16 cellular contexts compared by ENCODE assay signal in genomic region chr14:72741836-72742681, GRCh38.
A peak's percentile ranks its signal among the peaks of the same experiment; 100 is the strongest.
DNase-seq lines count a peak whose midpoint lies in the region; ATAC-seq and TF ChIP-seq lines count a peak whose summit lies in the region.
"Had no signal": no experiment of that assay in that cellular context is flagged by ENCODE, and none has a peak within 500 bp of the region (broad histone marks: within the 10 kb centered on the region; RNA-seq: fewer than 3 reads in every experiment).

No MANE protein-coding gene starts in this region.

- H2AFZ ChIP-seq in GM23338, result peak overlapping the region; percentile 74; the same call in 1 of the 2 replicates

- H3K4me1 Mint-ChIP-seq in GM23338 (peaks cover 6% of the 10 kb centered on the region), osteocyte (ENCODE audit: unreplicated experiment) (peaks cover 21% of the 10 kb centered on the region)

- no peaks in the 10 kb centered on the region for H3K4me1 ChIP-seq in GM23338 (ENCODE audit: insufficient read depth)
- H3K4me1 ChIP-seq: right lobe of liver had no signal

- H3K4me3 Mint-ChIP-seq in GM23338 (no peak overlapping the region), osteocyte (ENCODE audit: unreplicated experiment) (no peak overlapping the region)

- POLR2A ChIA-PET in GM10248 (lab: Yijun Ruan, JAX), result no interaction called here

- no peak overlapping the region for H3K4me2 ChIP-seq in GM23338

- ATAC-seq in GM23338 (peak; percentile 84), SK-N-SH treated with all-trans-retinoic acid at 6 μM for 48 hours (no peak)
- ATAC-seq: right lobe of liver had no signal

- no peaks in the 10 kb centered on the region for H3F3A ChIP-seq in GM23338 (replicated peaks; ENCODE audit: low read depth)

- H3K36me3 Mint-ChIP-seq in GM23338 (ENCODE audit: low read depth), result no peaks in the 10 kb centered on the region
- no peaks in the 10 kb centered on the region for H3K36me3 Mint-ChIP-seq in osteocyte (ENCODE audit: unreplicated experiment)

- H3K9me3 Mint-ChIP-seq in GM23338 (no peaks in the 10 kb centered on the region; the same call in 2 of the 3 replicates), osteocyte (ENCODE audit: unreplicated experiment) (no peaks in the 10 kb centered on the region)

- H3K4me3 ChIP-seq in GM23338, result no peak overlapping the region
- H3K4me3 ChIP-seq: right lobe of liver had no signal

- H3K27me3 ChIP-seq in GM23338 (ENCODE audit: insufficient read depth), result no peaks in the 10 kb centered on the region
- H3K27me3 ChIP-seq: right lobe of liver had no signal

- H3K79me2 ChIP-seq in GM23338 (replicated peaks; ENCODE audit: insufficient read depth), result no peaks in the 10 kb centered on the region

- H3K27ac Mint-ChIP-seq in GM23338 (no peak overlapping the region), osteocyte (ENCODE audit: unreplicated experiment) (no peak overlapping the region)

- TF ChIP-seq POLR2A in erythroblast (IDR thresholded peaks at IDR 0.05; ENCODE audit: low read length), result no peak

- H3K36me3 ChIP-seq in GM23338 (ENCODE audit: insufficient read depth), result no peaks in the 10 kb centered on the region
- H3K36me3 ChIP-seq: right lobe of liver had no signal

- no peaks in the 10 kb centered on the region for H4K20me1 ChIP-seq in GM23338 (replicated peaks; ENCODE audit: insufficient read depth)

- H3K27me3 Mint-ChIP-seq in GM23338 (ENCODE audit: insufficient read depth, low read depth, poor library complexity) (peaks cover 3% of the 10 kb centered on the region), osteocyte (ENCODE audit: unreplicated experiment) (no peaks in the 10 kb centered on the region)

- H3K27ac ChIP-seq in GM23338 (ENCODE audit: low read depth), result no peak overlapping the region
- H3K27ac ChIP-seq: right lobe of liver had no signal

- H3K9me2 ChIP-seq in GM23338 (ENCODE audit: insufficient read depth), result no peaks in the 10 kb centered on the region

- CTCF ChIA-PET in GM10248 (lab: Yijun Ruan, JAX), result interaction anchor here (1.7 kb wide), 1 partner anchor 163 kb away, joined by 4 read pairs; no protein-coding TSS in a partner anchor

- peak; percentile 21 for DNase-seq in GM23338 (ENCODE audit: low spot score)
- peak; percentile 92 to 96 for DNase-seq in erythroblast (lab: John Stamatoyannopoulos, UW)
- peak; percentile 66 for DNase-seq in osteocyte (ENCODE audit: extremely low spot score, unreplicated experiment)
- no peak for DNase-seq in GM10248 (ENCODE audit: extremely low spot score)
- no peak for DNase-seq in NCI-H345 (lab: John Stamatoyannopoulos, UW)
- no peak for DNase-seq in amygdala (lab: John Stamatoyannopoulos, UW)
- DNase-seq: activated CD4-positive, alpha-beta T cell treated with anti-CD3 and anti-CD28 coated beads, Interleukin-2, amount 50 U/mL, for 4 hours; AML-193; effector CD4-positive, alpha-beta T cell; MM.1S; NCI-H2029; NK-92 treated with Interleukin-12 subunit alpha and Interleukin-12 subunit beta, amount 100 ng/mL, for 24 hours; stimulated activated CD4-positive, alpha-beta T cell treated with anti-CD3 and anti-CD28 coated beads, Interleukin-2, amount 100 ng/mL, for 48 hours; trophoblast cell had no signal

- TF ChIP-seq CTCF in GM23338 (conservative IDR thresholded peaks at IDR 0.05; ENCODE audit: low read depth in 2 of 2), result no peak
- TF ChIP-seq CTCF in osteocyte (IDR thresholded peaks at IDR 0.05), result no peak
- no peak for TF ChIP-seq CTCF in GM10248 (IDR thresholded peaks at IDR 0.05; ENCODE audit: control extremely low read depth, extremely low read depth, low read depth, missing control alignments)

TF ChIP-seq in GM23338, 12 proteins besides CTCF, POLR2A, EP300 and RAD21 (continues in another document):
- no peak for TF ChIP-seq NANOG (IDR thresholded peaks at IDR 0.05; ENCODE audit: borderline replicate concordance)
- TF ChIP-seq REST (IDR thresholded peaks at IDR 0.05; ENCODE audit: unreplicated experiment), result no peak
- TF ChIP-seq ZNF331 (CRISPR knock-in tag; IDR thresholded peaks at IDR 0.05; ENCODE audit: low read depth), result no peak
- TF ChIP-seq ZNF114 (CRISPR knock-in tag; IDR thresholded peaks at IDR 0.05), result no peak
- TF ChIP-seq POLR2AphosphoS5 (IDR thresholded peaks at IDR 0.05; ENCODE audit: low read depth), result no peak
- no peak for TF ChIP-seq CREB1 (CRISPR knock-in tag; IDR thresholded peaks at IDR 0.05; ENCODE audit: low read depth)

TF ChIP-seq in SK-N-SH treated with all-trans-retinoic acid at 6 μM for 48 hours, 23 proteins besides CTCF, POLR2A, EP300 and RAD21:
- TF ChIP-seq TCF4 (CRISPR knock-in tag; IDR thresholded peaks at IDR 0.05; ENCODE audit: borderline replicate concordance) (peak; percentile 36; the same call in 1 of the 2 replicates), GLIS3 (CRISPR knock-in tag; IDR thresholded peaks at IDR 0.05) (no peak)
TF ChIP-seq in SK-N-SH treated with all-trans-retinoic acid at 6 μM for 48 hours: peak in this region for 1.

Comparison
In these comparisons a context has a peak if more than half of its experiments do, and no peak if none do; other contexts are left out.
1. DNase-seq: peak in GM23338 (single experiment), erythroblast (2 of 2) and osteocyte (single experiment); none in GM10248 (single experiment), NCI-H345 (single experiment) and amygdala (0 of 56).